ENCODE assay signal across 16 cellular contexts in the genomic region with DNA sequence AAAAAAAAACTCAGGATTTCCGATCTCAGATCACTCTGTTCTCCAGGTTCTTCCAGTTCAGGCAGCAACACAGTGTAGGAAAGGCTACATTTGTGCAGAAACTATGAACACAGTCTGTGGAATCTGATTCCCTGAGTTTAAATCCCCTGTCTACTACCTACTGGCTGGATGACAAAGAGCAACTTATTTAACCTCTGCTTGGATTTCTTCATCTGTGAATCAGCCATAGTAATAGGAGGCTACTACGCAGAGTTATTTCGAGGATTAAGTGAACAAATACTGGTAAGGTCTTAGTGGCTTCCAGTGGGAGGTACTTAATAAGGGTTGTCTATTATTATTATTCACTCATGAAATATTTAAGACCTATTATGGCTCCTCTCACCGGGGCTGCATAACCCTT. TPM values are rescaled to one million over a fixed set of nuclear protein-coding genes. Genes with fewer than 3 reads are reported as not detected.
DNase-seq lines count a peak whose midpoint lies in the region; ATAC-seq and TF ChIP-seq lines count a peak whose summit lies in the region.
"Had no signal": no experiment of that assay in that cellular context is flagged by ENCODE, and none has a peak within 500 bp of the region (broad histone marks: within the 10 kb centered on the region; RNA-seq: fewer than 3 reads in every experiment).

No MANE protein-coding gene starts in this region.

- H3K79me2 ChIP-seq in parathyroid adenoma = no peaks in the 10 kb centered on the region

- no peaks in the 10 kb centered on the region for H3K27me3 ChIP-seq in left ventricle myocardium inferior (ENCODE audit: low read depth)
- H3K27me3 ChIP-seq in esophagus (ENCODE audit: control insufficient read depth in 1 of 2, insufficient read depth in 2 of 2, low read length in 2 of 2) = no peaks in the 10 kb centered on the region
- H3K27me3 ChIP-seq in parathyroid adenoma (ENCODE audit: control insufficient read depth, insufficient read depth, low read length) = no peaks in the 10 kb centered on the region
- H3K27me3 ChIP-seq in vagina = no peaks in the 10 kb centered on the region
- H3K27me3 ChIP-seq: SJCRH30 had no signal

- ATAC-seq in GM21528 (IDR thresholded peaks at IDR 0.05; ENCODE audit: low FRiP score, unreplicated experiment) = no peak
- ATAC-seq: mucosa of descending colon had no signal

- H3K9me3 ChIP-seq in left ventricle myocardium inferior (replicated peaks) (no peaks in the 10 kb centered on the region), esophagus (ENCODE audit: control insufficient read depth in 2 of 2, insufficient read depth in 1 of 2, low read depth in 1 of 2, low read length in 1 of 2) (no peaks in the 10 kb centered on the region), parathyroid adenoma (ENCODE audit: control insufficient read depth, low read length) (no peaks in the 10 kb centered on the region), vagina (no peaks in the 10 kb centered on the region)
- H3K9me3 ChIP-seq: Caco-2, mucosa of descending colon, SJCRH30 had no signal

- H3K27ac ChIP-seq in left ventricle myocardium inferior (replicated peaks) = peak overlapping the region; percentile 43
- H3K27ac ChIP-seq in esophagus (ENCODE audit: low read depth in 2 of 2, low read length in 1 of 2) = peak overlapping the region; percentile 91 to 93
- H3K27ac ChIP-seq in parathyroid adenoma = peak overlapping the region; percentile 96
- H3K27ac ChIP-seq in vagina = peak overlapping the region; percentile 53
- H3K27ac ChIP-seq: SJCRH30 had no signal

- no peak overlapping the region for H3K9ac ChIP-seq in parathyroid adenoma

- TF ChIP-seq CTCF in left ventricle myocardium inferior (IDR thresholded peaks at IDR 0.05; ENCODE audit: borderline replicate concordance) (no peak), parathyroid adenoma (IDR thresholded peaks at IDR 0.05) (no peak), vagina (IDR thresholded peaks at IDR 0.05) (no peak)

- peak overlapping the region; percentile 61 for H2AFZ ChIP-seq in parathyroid adenoma

- WGBS in esophagus, 2 donors = 29 to 44% methylated on average over 4 of the region's 4 CpGs

- DNase-seq in left ventricle myocardium inferior = no peak
- no peak for DNase-seq in cardiac septum (ENCODE audit: low spot score)
- DNase-seq in vagina (ENCODE audit: extremely low spot score in 2 of 2) = no peak
- no peak for DNase-seq in DMS79 treated with DMSO at 0.1 percent for 48 hours (lab: John Stamatoyannopoulos, UW)
- DNase-seq in stimulated activated naive CD4-positive, alpha-beta T cell (lab: John Stamatoyannopoulos, UW) = no peak
- DNase-seq: activated CD4-positive, alpha-beta T cell treated with anti-CD3 and anti-CD28 coated beads, Interleukin-2, amount 10 ng/mL, durations not matched to agents 7 days and 5 days; activated T-cell treated with anti-CD3 and anti-CD28 coated beads, Interleukin-2, amount 50 U/mL, for 48 hours; Caco-2; kidney; mucosa of descending colon; NCI-H1048; SJCRH30; stimulated activated CD4-positive, alpha-beta T cell treated with anti-CD3 and anti-CD28 coated beads, Interleukin-4, amount 100 ng/mL, for 24 hours had no signal

- H3K4me3 ChIP-seq in left ventricle myocardium inferior (no peak overlapping the region), esophagus (ENCODE audit: low read depth in 1 of 2, low read length in 2 of 2) (no peak overlapping the region), parathyroid adenoma (ENCODE audit: low read depth, low read length) (no peak overlapping the region), vagina (no peak overlapping the region)
- H3K4me3 ChIP-seq: mucosa of descending colon, SJCRH30 had no signal

- no peak overlapping the region for H3K4me2 ChIP-seq in parathyroid adenoma (ENCODE audit: low read length)

- peaks cover 28% of the 10 kb centered on the region for H3K36me3 ChIP-seq in left ventricle myocardium inferior
- H3K36me3 ChIP-seq in esophagus (ENCODE audit: control insufficient read depth in 2 of 2, insufficient read depth in 2 of 2, low read length in 1 of 2) = no peaks in the 10 kb centered on the region
- H3K36me3 ChIP-seq in parathyroid adenoma (ENCODE audit: control insufficient read depth, insufficient read depth, low read length) = no peaks in the 10 kb centered on the region
- no peaks in the 10 kb centered on the region for H3K36me3 ChIP-seq in vagina
- H3K36me3 ChIP-seq: SJCRH30 had no signal

- intact Hi-C loops in left ventricle myocardium inferior (cut with micrococcal nuclease) (no loop called here), cardiac septum (cut with DNase I) (no loop called here), vagina (cut with DNase I) (loop anchor here (10.0 kb wide), 1 partner anchor 47 kb away; the partner anchor contains the start of gene PDCD4)

- TF ChIP-seq POLR2A in vagina (IDR thresholded peaks at IDR 0.05) = no peak

- H3K4me1 ChIP-seq in left ventricle myocardium inferior (peaks cover 87% of the 10 kb centered on the region), esophagus (ENCODE audit: control insufficient read depth in 2 of 2, insufficient read depth in 2 of 2, low read length in 1 of 2) (peaks cover 13% of the 10 kb centered on the region in 2 donors), parathyroid adenoma (peaks cover 55% of the 10 kb centered on the region), vagina (peaks cover 55% of the 10 kb centered on the region)
- H3K4me1 ChIP-seq: Caco-2, SJCRH30 had no signal

RNA-seq across cellular contexts. Expression of gene PDCD4, which starts 44.3 kb away (rescaled TPM):
- total RNA-seq in left ventricle myocardium inferior (86.5 TPM), cardiac septum (42.0 TPM), vagina (110 TPM)
- 100 to 1,000 TPM; 116 to 203 TPM for polyA plus RNA-seq in esophagus

Comparison
In these comparisons a context has a peak if more than half of its experiments do, and no peak if none do; other contexts are left out.
1. H3K27ac ChIP-seq: peak in every context shown above with its lines; median percentile 96 in parathyroid adenoma; 92 in esophagus; 53 in vagina; 43 in left ventricle myocardium inferior.